ENCODE assay signal across 8 cellular contexts in genomic region chr21:39445339-39446269, GRCh38. TPM values are rescaled to one million over a fixed set of nuclear protein-coding genes. Genes with fewer than 3 reads are reported as not detected.
DNase-seq lines count a peak whose midpoint lies in the region; ATAC-seq and TF ChIP-seq lines count a peak whose summit lies in the region.

Gene LCA5L (minus strand): TSS chr21:39445778. CDS start chr21:39428493, 17,285 bp downstream.

- TF ChIP-seq CTCF in nephron (IDR thresholded peaks at IDR 0.05; ENCODE audit: unreplicated experiment in 3 of 3) = peak in 1 of 3 experiments; percentile 0

- H3K27ac Mint-ChIP-seq in activated T-helper 17 cell treated with anti-CD3 and anti-CD28 coated beads, Interleukin-2, amount 50 U/mL, for 72 hours = peak within 1 kb of the TSS; percentile 93
- peak within 1 kb of the TSS; percentile 96 to 99 (median 99) for H3K27ac Mint-ChIP-seq in nephron

- DNase-seq in EL = peak; percentile 92
- peak; percentile 94 for DNase-seq in GM23248
- peak; percentile 97 for DNase-seq in Karpas-422
- DNase-seq in RKO (ENCODE audit: low spot score) = peak; percentile 86
- DNase-seq in fibroblast of peridontal ligament (ENCODE audit: extremely low read depth) = peak; percentile 85
- peak; percentile 95 for DNase-seq in stimulated activated naive CD8-positive, alpha-beta T cell treated with anti-CD3 and anti-CD28 coated beads, Interleukin-15, Interleukin-2, amounts not matched to agents 100 U/mL and 50 U/mL, for 24 hours

- 0 out of 2 replicates have a peak, but pooled peaks cover 10% of the 10 kb centered on the region for H3F3A ChIP-seq in GM23248 (ENCODE audit: insufficient read depth)

- WGBS in GM23248 (ENCODE audit: low coverage in 1 of 2, low lambda C conversion rate in 2 of 2, missing lambda C conversion rate in 2 of 2), 2 experiments = 1% methylated on average over 62 to 76 of the region's 82 CpGs

- H3K36me3 Mint-ChIP-seq in activated T-helper 17 cell treated with anti-CD3 and anti-CD28 coated beads, Interleukin-2, amount 50 U/mL, for 72 hours (ENCODE audit: low read depth) = peaks cover 8% of the 10 kb centered on the region
- H3K36me3 Mint-ChIP-seq in nephron (ENCODE audit: low read depth) = no peaks in the 10 kb centered on the region

- H3K27ac ChIP-seq in GM23248 (peak within 1 kb of the TSS; percentile 90), Karpas-422 (ENCODE audit: low read length) (no peak within 1 kb of the TSS)

- H3K4me3 Mint-ChIP-seq in activated T-helper 17 cell treated with anti-CD3 and anti-CD28 coated beads, Interleukin-2, amount 50 U/mL, for 72 hours = peak within 1 kb of the TSS; percentile 88
- H3K4me3 Mint-ChIP-seq in nephron = peak within 1 kb of the TSS; percentile 95 to 98 (median 96)

- H3K9ac ChIP-seq in GM23248 (peak within 1 kb of the TSS; percentile 96), Karpas-422 (ENCODE audit: low read length) (peak within 1 kb of the TSS; percentile 79)

- H3K4me1 ChIP-seq in GM23248 (ENCODE audit: insufficient read depth) (peaks cover 18% of the 10 kb centered on the region), Karpas-422 (ENCODE audit: low read length) (peaks cover 37% of the 10 kb centered on the region)

- peaks cover 8% of the 10 kb centered on the region for H3K4me1 Mint-ChIP-seq in activated T-helper 17 cell treated with anti-CD3 and anti-CD28 coated beads, Interleukin-2, amount 50 U/mL, for 72 hours
- H3K4me1 Mint-ChIP-seq in nephron = peaks cover 37% of the 10 kb centered on the region

- H3K27me3 ChIP-seq in GM23248 (replicated peaks; ENCODE audit: insufficient read depth) = no peaks in the 10 kb centered on the region
- 0 out of 2 replicates have a peak, but pooled peaks cover 3% of the 10 kb centered on the region for H3K27me3 ChIP-seq in Karpas-422 (ENCODE audit: low read length)

- no peaks in the 10 kb centered on the region for H3K9me3 Mint-ChIP-seq in activated T-helper 17 cell treated with anti-CD3 and anti-CD28 coated beads, Interleukin-2, amount 50 U/mL, for 72 hours
- no peaks in the 10 kb centered on the region for H3K9me3 Mint-ChIP-seq in nephron

- peak within 1 kb of the TSS; percentile 87 for H3K4me2 ChIP-seq in GM23248 (ENCODE audit: unreplicated experiment)
- peak within 1 kb of the TSS; percentile 97 for H3K4me2 ChIP-seq in Karpas-422 (ENCODE audit: low read depth, low read length, poor library complexity, severe bottlenecking)

- peak; percentile 94 for ATAC-seq in activated T-helper 17 cell treated with anti-CD3 and anti-CD28 coated beads, Interleukin-2, amount 50 U/mL, for 72 hours (replicated peaks)
- ATAC-seq in stimulated activated naive CD8-positive, alpha-beta T cell treated with anti-CD3 and anti-CD28 coated beads, Interleukin-15, Interleukin-2, amounts not matched to agents 100 U/mL and 50 U/mL, for 24 hours = peak; percentile 95

- H3K9me3 ChIP-seq in GM23248 (ENCODE audit: low read depth) = no peaks in the 10 kb centered on the region
- no peaks in the 10 kb centered on the region for H3K9me3 ChIP-seq in Karpas-422 (ENCODE audit: low read length)

- H3K36me3 ChIP-seq in GM23248 (ENCODE audit: low read depth) (no peaks in the 10 kb centered on the region), Karpas-422 (ENCODE audit: insufficient read depth, low read length) (no peaks in the 10 kb centered on the region)

- H4K20me1 ChIP-seq in GM23248 (ENCODE audit: insufficient read depth) (no peaks in the 10 kb centered on the region), Karpas-422 (ENCODE audit: insufficient read depth, low read depth, low read length) (no peaks in the 10 kb centered on the region)

- H2AFZ ChIP-seq in GM23248 (peak within 1 kb of the TSS; percentile 94), Karpas-422 (ENCODE audit: low read length) (peak within 1 kb of the TSS; percentile 98)

- peak within 1 kb of the TSS; percentile 93 for H3K4me3 ChIP-seq in GM23248
- H3K4me3 ChIP-seq in Karpas-422 (ENCODE audit: low read length) = peak within 1 kb of the TSS; percentile 86

- no peaks in the 10 kb centered on the region for H3K9me2 ChIP-seq in GM23248 (ENCODE audit: insufficient read depth)
- H3K9me2 ChIP-seq in Karpas-422 (replicated peaks; ENCODE audit: insufficient read depth, low read length) = no peaks in the 10 kb centered on the region

- H3K79me2 ChIP-seq in GM23248 (ENCODE audit: insufficient read depth) (peaks cover 6% of the 10 kb centered on the region), Karpas-422 (ENCODE audit: low read length) (no peaks in the 10 kb centered on the region)

- H3K27me3 Mint-ChIP-seq in activated T-helper 17 cell treated with anti-CD3 and anti-CD28 coated beads, Interleukin-2, amount 50 U/mL, for 72 hours = peaks cover 22% of the 10 kb centered on the region
- no peaks in the 10 kb centered on the region for H3K27me3 Mint-ChIP-seq in nephron (ENCODE audit: low read depth)

- in situ Hi-C loops in GM23248 (cut with MboI) = no loop called here

RNA-seq across cellular contexts. Expression of gene LCA5L, which starts in this region (rescaled TPM):
- 1.1 TPM in 2 replicates for total RNA-seq in GM23248 (2014; rRNA removed; shearing (Covaris generic))
- polyA plus RNA-seq in GM23248 (2016; fragmentation: Nextera tagmentation; extraction: Ambion mirVana) = 2.4 and 3.0 TPM in 2 replicates
- 0.25 TPM in 1 of 2 replicates, not detected in the other for total RNA-seq in Karpas-422 (2014; rRNA removed; shearing (Covaris generic); ENCODE audit: low replicate concordance)
- not detected for total RNA-seq in activated T-helper 17 cell treated with anti-CD3 and anti-CD28 coated beads, Interleukin-2, amount 50 U/mL, for 72 hours

Comparison
In these comparisons a context has a peak if more than half of its experiments do, and no peak if none do; other contexts are left out.
1. Peak in DNase-seq, H3K4me3 ChIP-seq, H3K9ac ChIP-seq and H3K4me2 ChIP-seq in Karpas-422; RNA of the gene not detected or under 1 TPM.
2. Peak in ATAC-seq in activated T-helper 17 cell treated with anti-CD3 and anti-CD28 coated beads, Interleukin-2, amount 50 U/mL, for 72 hours; RNA of the gene not detected or under 1 TPM.